Comparison of ENCODE assay signal across 12 cellular contexts in the genomic region with DNA sequence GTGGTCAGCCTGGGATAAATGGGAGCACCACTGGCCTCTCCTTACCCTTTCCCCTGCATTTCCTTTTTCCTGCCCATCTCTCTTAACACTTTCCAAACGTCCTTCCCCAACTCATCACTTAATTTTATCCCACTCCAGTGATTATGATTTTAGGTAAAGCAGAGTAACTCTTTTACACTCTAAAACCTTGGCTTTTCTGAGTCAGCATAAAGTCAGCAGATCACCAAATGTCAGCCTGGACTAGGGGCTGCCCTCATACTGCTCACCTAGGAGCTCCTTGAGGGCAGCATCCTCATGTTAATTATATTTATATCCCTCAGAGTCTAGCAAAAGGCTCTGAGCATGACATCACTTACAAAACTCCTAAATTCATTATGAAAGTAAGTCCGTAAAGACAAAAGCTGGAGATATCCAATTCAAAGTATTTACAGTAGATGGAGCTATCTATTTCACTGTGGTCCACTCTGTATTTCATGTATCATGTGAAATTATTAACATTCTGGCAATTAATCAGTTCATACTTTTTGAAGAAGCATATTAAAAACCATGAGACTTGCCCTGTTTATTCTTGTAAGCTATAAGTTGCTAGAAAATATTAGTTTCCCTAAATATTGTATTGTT. TPM values are rescaled to one million over a fixed set of nuclear protein-coding genes. Genes with fewer than 3 reads are reported as not detected.
DNase-seq lines count a peak whose midpoint lies in the region; ATAC-seq and TF ChIP-seq lines count a peak whose summit lies in the region.
"Had no signal": no experiment of that assay in that cellular context is flagged by ENCODE, and none has a peak within 500 bp of the region (broad histone marks: within the 10 kb centered on the region; RNA-seq: fewer than 3 reads in every experiment).

No MANE protein-coding gene starts in this region.

- no peak overlapping the region for H2BK20ac ChIP-seq in IMR-90 (ENCODE audit: low read depth, low read length)

- H2AK9ac ChIP-seq in IMR-90 (replicated peaks; ENCODE audit: low read depth, low read length, poor library complexity), result no peak overlapping the region

- H2AFZ ChIP-seq in IMR-90 (replicated peaks; ENCODE audit: low read length, poor library complexity), result no peak overlapping the region
- no peak overlapping the region for H2AFZ ChIP-seq in parathyroid adenoma

- intact Hi-C loops in IMR-90 (cut with micrococcal nuclease), result no loop called here

- H2BK120ac ChIP-seq in IMR-90 (ENCODE audit: low read depth, low read length), result no peak overlapping the region
- no peak overlapping the region for H2BK120ac ChIP-seq in mesendoderm (ENCODE audit: low read depth, low read length)

- no peak overlapping the region for H3K14ac ChIP-seq in IMR-90 (replicated peaks; ENCODE audit: low read depth, low read length)

- H3K9me3 ChIP-seq in IMR-90 (ENCODE audit: control insufficient read depth, insufficient read depth, low read length) (no peaks in the 10 kb centered on the region), parathyroid adenoma (ENCODE audit: control insufficient read depth, low read length) (no peaks in the 10 kb centered on the region)
- H3K9me3 ChIP-seq: MG63, thoracic aorta had no signal

- no peak overlapping the region for H3K23ac ChIP-seq in IMR-90 (ENCODE audit: low read depth, low read length)
- H3K23ac ChIP-seq in mesendoderm (ENCODE audit: low read length), result no peak overlapping the region

- H3K79me2 ChIP-seq in parathyroid adenoma (no peaks in the 10 kb centered on the region), mesendoderm (ENCODE audit: control insufficient read depth, insufficient read depth, low read length) (no peaks in the 10 kb centered on the region)

- H3K4me3 ChIP-seq in IMR-90 (ENCODE audit: insufficient read depth, low read depth, low read length), result no peak overlapping the region
- H3K4me3 ChIP-seq in fibroblast of villous mesenchyme (ENCODE audit: low read depth, low read length), result no peak overlapping the region
- no peak overlapping the region for H3K4me3 ChIP-seq in parathyroid adenoma (ENCODE audit: low read depth, low read length)
- no peak overlapping the region for H3K4me3 ChIP-seq in mesendoderm (ENCODE audit: low read length)
- H3K4me3 ChIP-seq: MG63, thoracic aorta had no signal

- no peak overlapping the region for H3K27ac ChIP-seq in IMR-90 (ENCODE audit: insufficient read depth, low read length)
- no peak overlapping the region for H3K27ac ChIP-seq in parathyroid adenoma
- H3K27ac ChIP-seq in mesendoderm (ENCODE audit: low read depth, low read length), result no peak overlapping the region
- H3K27ac ChIP-seq: thoracic aorta had no signal

- H3K36me3 ChIP-seq in IMR-90 (ENCODE audit: control insufficient read depth, insufficient read depth, low read length), result no peaks in the 10 kb centered on the region
- H3K36me3 ChIP-seq in parathyroid adenoma (ENCODE audit: control insufficient read depth, insufficient read depth, low read length), result no peaks in the 10 kb centered on the region
- no peaks in the 10 kb centered on the region for H3K36me3 ChIP-seq in mesendoderm (ENCODE audit: control insufficient read depth, insufficient read depth, low read length)
- H3K36me3 ChIP-seq: MG63, thoracic aorta had no signal

- H4K91ac ChIP-seq in IMR-90 (ENCODE audit: insufficient read depth, low read depth, low read length), result no peak overlapping the region

- H3K4ac ChIP-seq in IMR-90 (ENCODE audit: low read depth, low read length) (no peak overlapping the region), mesendoderm (ENCODE audit: low read depth, low read length) (no peak overlapping the region)

- H2BK5ac ChIP-seq in IMR-90 (ENCODE audit: low read depth, low read length, poor library complexity, severe bottlenecking), result no peak overlapping the region
- no peak overlapping the region for H2BK5ac ChIP-seq in mesendoderm (ENCODE audit: low read length)

- H4K20me1 ChIP-seq in IMR-90 (ENCODE audit: insufficient read depth, low read length), result no peaks in the 10 kb centered on the region

- no peak for TF ChIP-seq POLR2A in IMR-90 (IDR thresholded peaks at IDR 0.05; ENCODE audit: low read depth, low read length)

- BruUV-seq in IMR-90 (replicated peaks; lab: Mats Ljungman, UMichigan), result no TSS peak

- ATAC-seq in IMR-90 (ENCODE audit: low read depth) (peak; percentile 51; the same call in 1 of the 2 replicates), SK-N-SH treated with all-trans-retinoic acid at 6 μM for 48 hours (peak; percentile 52; the same call in 2 of the 3 replicates)

- no peak overlapping the region for H2BK15ac ChIP-seq in IMR-90 (ENCODE audit: low read depth, low read length)
- no peak overlapping the region for H2BK15ac ChIP-seq in mesendoderm (replicated peaks; ENCODE audit: low read depth)

- H3K4me2 ChIP-seq in IMR-90 (ENCODE audit: low read depth, low read length) (no peak overlapping the region), parathyroid adenoma (ENCODE audit: low read length) (no peak overlapping the region), mesendoderm (ENCODE audit: low read length) (no peak overlapping the region)

- H3K9ac ChIP-seq in IMR-90 (ENCODE audit: low read depth, low read length), result no peak overlapping the region
- H3K9ac ChIP-seq in parathyroid adenoma, result no peak overlapping the region
- H3K9ac ChIP-seq in mesendoderm (ENCODE audit: low read length), result no peak overlapping the region

- TF ChIP-seq CTCF in IMR-90 (conservative IDR thresholded peaks at IDR 0.05; ENCODE audit: low read depth, low read length), result no peak
- peak; percentile 25 for TF ChIP-seq CTCF in fibroblast of villous mesenchyme (IDR thresholded peaks at IDR 0.05; ENCODE audit: insufficient read depth, low read depth, low read length)
- TF ChIP-seq CTCF in parathyroid adenoma (IDR thresholded peaks at IDR 0.05), result peak; percentile 17

- CTCF ChIA-PET in IMR-90 (lab: Yijun Ruan, JAX), result interaction anchor here (1.1 kb wide), 1 partner anchor 9 kb away, joined by 5 read pairs; no protein-coding TSS in a partner anchor

- H3K18ac ChIP-seq in IMR-90 (ENCODE audit: low read depth, low read length) (no peak overlapping the region), mesendoderm (ENCODE audit: low read length) (no peak overlapping the region)

- no peak overlapping the region for H4K8ac ChIP-seq in IMR-90 (ENCODE audit: low read depth in 2 of 2, low read length in 2 of 2)
- H4K8ac ChIP-seq in mesendoderm (ENCODE audit: low read depth, low read length), result no peak overlapping the region

- H3K79me1 ChIP-seq in IMR-90 (ENCODE audit: low read depth in 1 of 2, low read length in 2 of 2) (no peaks in the 10 kb centered on the region), mesendoderm (ENCODE audit: low read length) (no peaks in the 10 kb centered on the region)

- DNase-seq in IMR-90 (peak; percentile 15), fibroblast of villous mesenchyme (ENCODE audit: low read depth) (peak; percentile 33), NCI-H146 (lab: John Stamatoyannopoulos, UW) (no peak), HuH-7 (ENCODE audit: low spot score) (no peak), mesendoderm (no peak)
- DNase-seq: anterior cingulate cortex, MG63, NCI-H345, SHP77 had no signal

- no peaks in the 10 kb centered on the region for H3K9me1 ChIP-seq in IMR-90 (ENCODE audit: insufficient read depth, low read length)

- POLR2A ChIA-PET in IMR-90 (lab: Charles Lee; ENCODE audit: unreplicated experiment), result no interaction called here

- H3K56ac ChIP-seq in IMR-90 (ENCODE audit: extremely low read depth, insufficient read depth, low read length), result no peak overlapping the region
- no peak overlapping the region for H3K56ac ChIP-seq in mesendoderm (ENCODE audit: low read length)

- dilution Hi-C loops in IMR-90 (cut with HindIII; ENCODE audit: low sequenced_read_pairs, unreplicated experiment), result no loop called here

- no peak for TF ChIP-seq RAD21 in IMR-90 (IDR thresholded peaks at IDR 0.05; ENCODE audit: low read length)

- in situ Hi-C loops in IMR-90 (cut with MboI; ENCODE audit: low sequenced_read_pairs), result no loop called here

- no peaks in the 10 kb centered on the region for H3K4me1 ChIP-seq in IMR-90 (ENCODE audit: control insufficient read depth, insufficient read depth, low read length)
- H3K4me1 ChIP-seq in parathyroid adenoma, result no peaks in the 10 kb centered on the region
- H3K4me1 ChIP-seq in mesendoderm (ENCODE audit: control insufficient read depth, low read depth, low read length), result no peaks in the 10 kb centered on the region

- no peak overlapping the region for H4K5ac ChIP-seq in IMR-90 (ENCODE audit: low read depth, low read length)
- H4K5ac ChIP-seq in mesendoderm (ENCODE audit: low read length), result no peak overlapping the region

- no peaks in the 10 kb centered on the region for H3K27me3 ChIP-seq in IMR-90 (ENCODE audit: control insufficient read depth, insufficient read depth, low read length)
- H3K27me3 ChIP-seq in parathyroid adenoma (ENCODE audit: control insufficient read depth, insufficient read depth, low read length), result no peaks in the 10 kb centered on the region
- H3K27me3 ChIP-seq in mesendoderm (ENCODE audit: insufficient read depth, low read length, poor library complexity), result no peaks in the 10 kb centered on the region
- H3K27me3 ChIP-seq: MG63 had no signal

- H2AK5ac ChIP-seq in IMR-90 (ENCODE audit: low read depth, low read length) (no peak overlapping the region), mesendoderm (ENCODE audit: low read length) (no peak overlapping the region)

- WGBS in IMR-90 (ENCODE audit: extremely low coverage in 2 of 2, insufficient read length in 1 of 2), 2 experiments, result no CpG with 5 or more reads among the region's 2 CpGs
- WGBS in mesendoderm (ENCODE audit: extremely low coverage, insufficient coverage, low lambda C conversion rate), result 100% methylated on average over 1 of the region's 2 CpGs

TF ChIP-seq in IMR-90, 13 proteins besides CTCF, POLR2A, EP300 and RAD21:
- TF ChIP-seq RFX5 (IDR thresholded peaks at IDR 0.05; ENCODE audit: low read depth, low read length) (no peak), MAFK (IDR thresholded peaks at IDR 0.05; ENCODE audit: low read depth, low read length) (peak; percentile 61)

RNA-seq across cellular contexts. Expression of a gene that starts 17.0 kb away (rescaled TPM):
- 41.7 and 49.5 TPM in 2 replicates for total RNA-seq in IMR-90 (2012; rRNA removed)
- polyA plus RNA-seq in IMR-90 (2012; rRNA removed), result 8.3 and 9.7 TPM in 2 replicates
- polyA plus RNA-seq in IMR-90 (2012; cell fraction: cytosol; rRNA removed), result 2.3 and 2.8 TPM in 2 replicates
- 6.1 and 45.4 TPM in 2 replicates for polyA plus RNA-seq in IMR-90 (2012; cell fraction: nucleus; rRNA removed; ENCODE audit: low replicate concordance)
- total RNA-seq in fibroblast of villous mesenchyme, result 52.8 and 61.3 TPM in 2 replicates
- 76.8 TPM for polyA plus RNA-seq in mesendoderm (2013, experiment 1 of 2)
- 79.1 TPM for polyA plus RNA-seq in mesendoderm (2013, experiment 2 of 2)

Comparison
In these comparisons a context has a peak if more than half of its experiments do, and no peak if none do; other contexts are left out.
1. DNase-seq: peak in IMR-90 (single experiment) and fibroblast of villous mesenchyme (single experiment); none in NCI-H146 (single experiment), HuH-7 (single experiment) and mesendoderm (single experiment).